Comparison of ENCODE assay signal across 15 cellular contexts in genomic region chr2:100978582-100979051, GRCh38. TPM values are rescaled to one million over a fixed set of nuclear protein-coding genes. Genes with fewer than 3 reads are reported as not detected.
DNase-seq lines count a peak whose midpoint lies in the region; ATAC-seq and TF ChIP-seq lines count a peak whose summit lies in the region.
"Had no signal": no experiment of that assay in that cellular context is flagged by ENCODE, and none has a peak within 500 bp of the region (broad histone marks: within the 10 kb centered on the region; RNA-seq: fewer than 3 reads in every experiment).

No MANE protein-coding gene starts in this region.

- H3K4me1 Mint-ChIP-seq in brain, result peaks cover 47% of the 10 kb centered on the region
- H3K4me1 Mint-ChIP-seq in CD14-positive monocyte, result no peaks in the 10 kb centered on the region

- H3K36me3 Mint-ChIP-seq in brain (peaks cover 16% of the 10 kb centered on the region), CD14-positive monocyte (no peaks in the 10 kb centered on the region)

- ATAC-seq in HG02623 (IDR thresholded peaks at IDR 0.05; ENCODE audit: unreplicated experiment), result no peak
- ATAC-seq: naive thymus-derived CD8-positive, alpha-beta T cell had no signal

- DNase-seq in DMS 273 (lab: John Stamatoyannopoulos, UW; ENCODE audit: unreplicated experiment), result peak; percentile 48
- no peak for DNase-seq in DMS 273 treated with DMSO at 0.1 percent for 48 hours (lab: John Stamatoyannopoulos, UW)
- peak; percentile 89 to 90 for DNase-seq in lung microvascular endothelial cell (ENCODE audit: low read depth in 2 of 2)
- no peak for DNase-seq in midbrain (lab: John Stamatoyannopoulos, UW)
- no peak for DNase-seq in CD14-positive monocyte (ENCODE audit: low spot score)
- DNase-seq: DMS79; naive thymus-derived CD8-positive, alpha-beta T cell; NCI-H187 had no signal

- peak overlapping the region in 4 of 5 experiments; percentile 54 to 83 (median 78) for H3K27ac Mint-ChIP-seq in brain
- no peak overlapping the region for H3K27ac Mint-ChIP-seq in CD14-positive monocyte
- H3K27ac Mint-ChIP-seq: dendritic cell treated with granulocyte-macrophage colony-stimulating factor and Interleukin-4, amounts not matched to agents 40 ng/mL and 50 ng/mL, for 4 days had no signal

- H3K27ac ChIP-seq in temporal lobe (ENCODE audit: low read depth, low read length), result peak overlapping the region; percentile 65
- H3K27ac ChIP-seq: 22Rv1, Peyer's patch, suprapubic skin had no signal

- TF ChIP-seq CTCF in brain (conservative IDR thresholded peaks at IDR 0.05) (no peak), CD14-positive monocyte (IDR thresholded peaks at IDR 0.05) (no peak)

- no peaks in the 10 kb centered on the region for H3K27me3 Mint-ChIP-seq in brain
- peaks cover 8 to 18% (median 15%) of the 10 kb centered on the region in 3 donors for H3K27me3 Mint-ChIP-seq in CD14-positive monocyte (ENCODE audit: low read depth in 3 of 3)
- H3K27me3 Mint-ChIP-seq: naive thymus-derived CD8-positive, alpha-beta T cell had no signal

- intact Hi-C loops in CD14-positive monocyte (cut with micrococcal nuclease), result no loop called here

- H3K9me3 Mint-ChIP-seq in brain (no peaks in the 10 kb centered on the region), CD14-positive monocyte (peaks cover 0 to 2% (median 0%) of the 10 kb centered on the region in 7 donors)
- H3K9me3 Mint-ChIP-seq: dendritic cell treated with granulocyte-macrophage colony-stimulating factor and Interleukin-4, amounts not matched to agents 40 ng/mL and 50 ng/mL, for 4 days; naive thymus-derived CD8-positive, alpha-beta T cell had no signal

- peak overlapping the region in 1 of 5 experiments; percentile 22 for H3K4me3 Mint-ChIP-seq in brain
- H3K4me3 Mint-ChIP-seq in CD14-positive monocyte, result no peak overlapping the region
- H3K4me3 Mint-ChIP-seq: dendritic cell treated with granulocyte-macrophage colony-stimulating factor and Interleukin-4, amounts not matched to agents 40 ng/mL and 50 ng/mL, for 4 days; naive thymus-derived CD8-positive, alpha-beta T cell had no signal

RNA-seq across cellular contexts. Expression of gene RPL31, which starts 23.5 kb away (rescaled TPM):
- polyA plus RNA-seq in brain (ENCODE audit: insufficient read depth, low read depth, low replicate concordance), result 2,506 TPM
- 889 and 1,542 TPM in 2 replicates for total RNA-seq in lung microvascular endothelial cell
- total RNA-seq in temporal lobe, result 684 TPM
- polyA plus RNA-seq in CD14-positive monocyte, result 1,000 to 10,000 TPM; 1,998 to 2,299 TPM

Comparison
In these comparisons a context has a peak if more than half of its experiments do, and no peak if none do; other contexts are left out.
1. DNase-seq: peak in DMS 273 (single experiment) and lung microvascular endothelial cell (2 of 2); none in DMS 273 treated with DMSO at 0.1 percent for 48 hours (single experiment), midbrain (single experiment) and CD14-positive monocyte (single experiment).
2. H3K27ac Mint-ChIP-seq: peak in brain (4 of 5); none in CD14-positive monocyte (0 of 7).